Comparison of ENCODE assay signal across 8 cellular contexts in the genomic region with DNA sequence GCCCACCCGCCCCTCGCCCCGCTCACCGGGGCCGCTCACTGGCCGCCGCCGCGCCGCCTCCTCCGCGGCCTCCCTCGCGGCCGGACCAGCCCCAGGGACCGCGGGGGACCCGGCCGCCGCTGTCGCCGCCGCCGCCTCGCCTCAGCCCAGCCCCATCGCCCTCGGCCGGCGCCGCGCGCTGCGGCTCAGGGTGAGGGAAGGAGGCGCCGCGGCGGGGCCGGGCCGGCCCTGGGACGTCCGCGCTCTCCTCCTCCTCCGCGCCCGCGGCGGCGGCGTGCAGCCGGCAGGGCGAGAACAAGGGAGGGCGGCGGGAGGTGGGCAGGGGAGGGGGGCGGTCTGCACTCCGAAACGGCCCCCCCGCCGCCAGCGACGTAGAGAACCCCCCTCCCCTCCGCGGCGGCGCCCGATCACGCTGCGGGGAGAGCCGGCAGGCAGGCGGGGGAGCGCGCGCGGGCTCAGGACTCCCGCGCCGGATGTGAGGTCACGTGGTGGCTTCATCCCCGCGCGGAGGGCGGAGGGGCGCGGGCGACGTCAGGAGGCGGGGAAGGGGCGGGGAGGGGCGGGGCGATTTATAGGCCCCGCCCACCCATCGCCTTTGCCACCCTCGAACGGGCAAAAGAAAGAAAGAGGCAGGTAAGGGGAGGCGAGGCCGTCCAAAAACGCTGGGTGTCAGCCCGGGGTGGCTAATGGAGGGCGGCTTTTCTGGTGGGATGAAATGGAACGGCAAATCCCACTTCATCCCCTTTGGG. TPM values are rescaled to one million over a fixed set of nuclear protein-coding genes. Genes with fewer than 3 reads are reported as not detected.
DNase-seq lines count a peak whose midpoint lies in the region; ATAC-seq, FAIRE-seq and TF ChIP-seq lines count a peak whose summit lies in the region.

ATP13A3 (minus strand) TSS at position 463 of the 749 bp plus-strand sequence. CDS start 24,812 bp downstream, outside the sequence.

- peaks cover 18 to 50% (median 32%) of the 10 kb centered on the region in 4 donors for H3K4me1 ChIP-seq in upper lobe of left lung

- H3K27me3 Mint-ChIP-seq in T-cell = no peaks in the 10 kb centered on the region

- TF ChIP-seq CTCF in upper lobe of left lung (IDR thresholded peaks at IDR 0.05) = no peak

- peak; percentile 87 for FAIRE-seq in GM12891 (lab: Jason Lieb, UNC)

- CTCF ChIA-PET in T-cell (lab: Charles Lee) = interaction anchor here in 1 of 2 donors (0.7 to 3.6 kb wide), 5 partner anchors 9 to 91 kb away, joined by 3 to 33 read pairs (median 3); no protein-coding TSS in a partner anchor

- peak in 1 of 4 donors; percentile 61 for TF ChIP-seq EP300 in upper lobe of left lung (IDR thresholded peaks at IDR 0.05)

- H3K4me1 Mint-ChIP-seq in T-cell = peaks cover 48 to 58% (median 50%) of the 10 kb centered on the region in 3 donors

- no peaks in the 10 kb centered on the region for H3K9me3 ChIP-seq in upper lobe of left lung

- H3K27ac ChIP-seq in adipose tissue (ENCODE audit: low read depth, low read length) (peak within 1 kb of the TSS; percentile 93), upper lobe of left lung (peak within 1 kb of the TSS; percentile 90 to 95 (median 92))

- no peaks in the 10 kb centered on the region for H3K36me3 ChIP-seq in upper lobe of left lung

- H3K27ac Mint-ChIP-seq in T-cell = peak within 1 kb of the TSS; percentile 81 to 90

- H3K4me3 Mint-ChIP-seq in T-cell = peak within 1 kb of the TSS; percentile 76 to 92 (median 89)

- TF ChIP-seq POLR2A in GM12891 (IDR thresholded peaks at IDR 0.05; ENCODE audit: low read depth, low read length) (peak; percentile 7; the same call in 1 of the 2 replicates), upper lobe of left lung (IDR thresholded peaks at IDR 0.05) (peak in 3 of 4 donors; percentile 41 to 89 (median 83))

- no peaks in the 10 kb centered on the region for H3K9me3 Mint-ChIP-seq in T-cell

- ATAC-seq in HG02798 (IDR thresholded peaks at IDR 0.05; ENCODE audit: poor library complexity, unreplicated experiment) (peak; percentile 81), T-cell (replicated peaks in 1 of 4) (peak; percentile 83 to 88 (median 86)), upper lobe of left lung (ENCODE audit: low FRiP score in 2 of 2) (peak; percentile 95)

- peak; percentile 92 for DNase-seq in GM12891 (ENCODE audit: insufficient read length, low spot score)
- DNase-seq in NCI-H1436 treated with DMSO at 0.1 percent for 48 hours (lab: John Stamatoyannopoulos, UW) = peak; percentile 66
- DNase-seq in T-cell = peak; percentile 80 to 92 (median 88)
- peak; percentile 94 for DNase-seq in cardiac septum (ENCODE audit: low spot score)
- DNase-seq in posterior cingulate gyrus = peak; percentile 81 to 99 (median 90)
- peak; percentile 93 to 98 for DNase-seq in upper lobe of left lung

- intact Hi-C loops in cardiac septum (cut with DNase I) (loop anchor here (5.0 kb wide), 1 partner anchor 86 kb away; no protein-coding TSS in a partner anchor), posterior cingulate gyrus (cut with DNase I) (loop anchor here (1.0 kb wide), 1 partner anchor 98 kb away; no protein-coding TSS in a partner anchor)

- WGBS in adipose tissue, 3 donors = 0 to 1% (median 0%) methylated on average over 48 to 76 of the region's 99 CpGs
- WGBS in upper lobe of left lung, 2 donors = 0 to 1% methylated on average over 18 to 21 of the region's 99 CpGs

- no peaks in the 10 kb centered on the region for H3K27me3 ChIP-seq in upper lobe of left lung

- peak within 1 kb of the TSS; percentile 66 to 75 (median 72) for H3K4me3 ChIP-seq in upper lobe of left lung

- POLR2A ChIA-PET in T-cell (lab: Charles Lee) = interaction anchor here in 1 of 2 donors (0.6 kb wide), 1 partner anchor 43 kb away, joined by 7 read pairs; no protein-coding TSS in a partner anchor

- peaks cover 9% of the 10 kb centered on the region for H3K36me3 Mint-ChIP-seq in T-cell

TF ChIP-seq in GM12891, 5 proteins besides CTCF, POLR2A, EP300 and RAD21:
- no peak for TF ChIP-seq POU2F2 (IDR thresholded peaks at IDR 0.05; ENCODE audit: low read depth, low read length)
- TF ChIP-seq TAF1 (IDR thresholded peaks at IDR 0.05; ENCODE audit: low read depth, low read length) = peak; percentile 43; the same call in 1 of the 2 replicates

RNA-seq across cellular contexts. Expression of gene ATP13A3, which starts in this region (rescaled TPM):
- 13.7 TPM for polyA plus RNA-seq in GM12891 (2012; ENCODE audit: low read depth, missing spikeins)
- total RNA-seq in T-cell (10 to 100 TPM; 48.1 to 71.7 (median 52.0) TPM), cardiac septum (217 TPM), upper lobe of left lung (100 to 1,000 TPM in 3 of 6 donors, 10 to 100 TPM in 3; 67.9 to 152 (median 94.6) TPM)
- 10 to 100 TPM; 10.5 to 63.9 (median 15.4) TPM for polyA plus RNA-seq in adipose tissue

Comparison
In these comparisons a context has a peak if more than half of its experiments do, and no peak if none do; other contexts are left out.
1. Peak in every context shown above with its lines: DNase-seq, ATAC-seq, H3K4me3 ChIP-seq and H3K27ac ChIP-seq.